Comparison of ENCODE assay signal across 13 cellular contexts in genomic region chr1:119565131-119565772, GRCh38. TPM values are rescaled to one million over a fixed set of nuclear protein-coding genes. Genes with fewer than 3 reads are reported as not detected.
A peak's percentile ranks its signal among the peaks of the same experiment; 100 is the strongest.
DNase-seq lines count a peak whose midpoint lies in the region; ATAC-seq and TF ChIP-seq lines count a peak whose summit lies in the region.
"Had no signal": no experiment of that assay in that cellular context is flagged by ENCODE, and none has a peak within 500 bp of the region (broad histone marks: within the 10 kb centered on the region; RNA-seq: fewer than 3 reads in every experiment).

No MANE protein-coding gene starts in this region.

- H3K4me3 ChIP-seq in OCI-LY3 (ENCODE audit: low read length) (peak overlapping the region; percentile 50), left lung (no peak overlapping the region), GM23248 (no peak overlapping the region), Karpas-422 (ENCODE audit: low read length) (no peak overlapping the region), testis (no peak overlapping the region)
- H3K4me3 ChIP-seq: prostate gland had no signal

- no peak for DNase-seq in left lung
- DNase-seq in GM23248: no peak
- no peak for DNase-seq in epidermal melanocyte (ENCODE audit: insufficient read length, low spot score)
- no peak for DNase-seq in Karpas-422
- DNase-seq in testis: no peak
- DNase-seq: activated CD4-positive, alpha-beta T cell treated with anti-CD3 and anti-CD28 coated beads, Interleukin-2, amount 50 U/mL, for 48 hours; activated naive CD4-positive, alpha-beta T cell treated with anti-CD3 and anti-CD28 coated beads, Interleukin-2, amount 50 U/mL, for 16 hours; DMS79 had no signal

- peak overlapping the region; percentile 73 for H2AFZ ChIP-seq in OCI-LY3 (ENCODE audit: low read depth, low read length)
- H2AFZ ChIP-seq in GM23248: no peak overlapping the region
- no peak overlapping the region for H2AFZ ChIP-seq in Karpas-422 (ENCODE audit: low read length)

- WGBS in GM23248 (ENCODE audit: low coverage in 1 of 2, low lambda C conversion rate in 2 of 2, missing lambda C conversion rate in 2 of 2), 2 experiments: 79 to 92% methylated on average over 3 of the region's 3 CpGs
- 76 to 81% methylated on average over 3 of the region's 3 CpGs for WGBS in testis, 2 donors

- H3K9me3 ChIP-seq in OCI-LY3 (ENCODE audit: insufficient read depth, low read length) (no peaks in the 10 kb centered on the region), left lung (no peaks in the 10 kb centered on the region), GM23248 (ENCODE audit: low read depth) (no peaks in the 10 kb centered on the region), Karpas-422 (ENCODE audit: low read length) (no peaks in the 10 kb centered on the region), testis (no peaks in the 10 kb centered on the region)
- H3K9me3 ChIP-seq: prostate gland had no signal

- intact Hi-C loops in left lung (cut with DNase I): no loop called here
- intact Hi-C loops in testis (cut with DNase I; ENCODE audit: low total_unique reads): no loop called here

- no peaks in the 10 kb centered on the region for H3K79me2 ChIP-seq in OCI-LY3 (ENCODE audit: low read length)
- H3K79me2 ChIP-seq in GM23248 (ENCODE audit: insufficient read depth): no peaks in the 10 kb centered on the region
- H3K79me2 ChIP-seq in Karpas-422 (ENCODE audit: low read length): no peaks in the 10 kb centered on the region

- H3K4me1 ChIP-seq in OCI-LY3 (ENCODE audit: low read length) (peaks cover 53% of the 10 kb centered on the region), left lung (peaks cover 0 to 28% of the 10 kb centered on the region in 2 donors), GM23248 (ENCODE audit: insufficient read depth) (no peaks in the 10 kb centered on the region), Karpas-422 (ENCODE audit: low read length) (no peaks in the 10 kb centered on the region), testis (peaks cover 10% of the 10 kb centered on the region)
- H3K4me1 ChIP-seq: prostate gland had no signal

- in situ Hi-C loops in GM23248 (cut with MboI): no loop called here

- H3K9me2 ChIP-seq in GM23248 (ENCODE audit: insufficient read depth) (no peaks in the 10 kb centered on the region), Karpas-422 (replicated peaks; ENCODE audit: insufficient read depth, low read length) (no peaks in the 10 kb centered on the region)

- H3K9ac ChIP-seq in OCI-LY3 (ENCODE audit: low read length) (peak overlapping the region; percentile 52; the same call in 1 of the 2 replicates), GM23248 (no peak overlapping the region), Karpas-422 (ENCODE audit: low read length) (no peak overlapping the region)

- no peak for TF ChIP-seq CTCF in OCI-LY3 (IDR thresholded peaks at IDR 0.05; ENCODE audit: low read depth, low read length)
- no peak for TF ChIP-seq CTCF in left lung (IDR thresholded peaks at IDR 0.05)
- no peak for TF ChIP-seq CTCF in testis (IDR thresholded peaks at IDR 0.05)

- no peak for TF ChIP-seq POLR2A in testis (IDR thresholded peaks at IDR 0.05)

- H3K27me3 ChIP-seq in OCI-LY3 (ENCODE audit: low read depth, low read length) (no peaks in the 10 kb centered on the region), left lung (no peaks in the 10 kb centered on the region), GM23248 (replicated peaks; ENCODE audit: insufficient read depth) (peaks cover 12% of the 10 kb centered on the region), Karpas-422 (ENCODE audit: low read length) (no peaks in the 10 kb centered on the region), testis (no peaks in the 10 kb centered on the region)

- H3K4me2 ChIP-seq in OCI-LY3 (ENCODE audit: low read length) (peak overlapping the region; percentile 75), GM23248 (ENCODE audit: unreplicated experiment) (no peak overlapping the region), Karpas-422 (ENCODE audit: low read depth, low read length, poor library complexity, severe bottlenecking) (no peak overlapping the region)

- H3K36me3 ChIP-seq in OCI-LY3 (replicated peaks; ENCODE audit: low read depth, low read length) (no peaks in the 10 kb centered on the region), left lung (no peaks in the 10 kb centered on the region), GM23248 (ENCODE audit: low read depth) (no peaks in the 10 kb centered on the region), Karpas-422 (ENCODE audit: insufficient read depth, low read length) (no peaks in the 10 kb centered on the region), testis (ENCODE audit: low read depth, missing control alignments) (no peaks in the 10 kb centered on the region)
- H3K36me3 ChIP-seq: prostate gland had no signal

- ATAC-seq in GM18909 (IDR thresholded peaks at IDR 0.05; ENCODE audit: poor library complexity, unreplicated experiment): peak; percentile 62
- peak; percentile 58 for ATAC-seq in HG02973 (IDR thresholded peaks at IDR 0.05; ENCODE audit: unreplicated experiment)
- peak; percentile 69 for ATAC-seq in left lung

- no peaks in the 10 kb centered on the region for H3F3A ChIP-seq in GM23248 (ENCODE audit: insufficient read depth)

- H3K27ac ChIP-seq in OCI-LY3 (ENCODE audit: low read length): peak overlapping the region; percentile 69
- H3K27ac ChIP-seq in left lung: peak overlapping the region in 1 of 2 donors; percentile 50
- H3K27ac ChIP-seq in GM23248: no peak overlapping the region
- H3K27ac ChIP-seq in Karpas-422 (ENCODE audit: low read length): no peak overlapping the region
- no peak overlapping the region for H3K27ac ChIP-seq in testis
- H3K27ac ChIP-seq: prostate gland had no signal

- no peaks in the 10 kb centered on the region for H4K20me1 ChIP-seq in OCI-LY3 (ENCODE audit: insufficient read depth, low read length)
- no peaks in the 10 kb centered on the region for H4K20me1 ChIP-seq in GM23248 (ENCODE audit: insufficient read depth)
- H4K20me1 ChIP-seq in Karpas-422 (ENCODE audit: insufficient read depth, low read depth, low read length): no peaks in the 10 kb centered on the region

RNA-seq across cellular contexts. Expression of gene HSD3B1, which starts 58.2 kb away (rescaled TPM):
- total RNA-seq in left lung (not detected), testis (under 1 TPM in 1 of 2 donors, not detected in 1; 0.24 TPM)
- not detected in 2 replicates for total RNA-seq in GM23248 (2014; rRNA removed; shearing (Covaris generic))
- polyA plus RNA-seq in GM23248 (2016; fragmentation: Nextera tagmentation; extraction: Ambion mirVana) (not detected in 2 replicates), testis (ENCODE audit: insufficient read depth, low read depth, low replicate concordance) (not detected)
- total RNA-seq in Karpas-422 (2014; rRNA removed; shearing (Covaris generic); ENCODE audit: low replicate concordance): not detected in 2 replicates
- total RNA-seq: mesenteric fat pad, prostate gland had no signal
